In genomic region chr2:203533696-203534471, GRCh38 we compare ENCODE assay signal across 8 cellular contexts. TPM values are rescaled to one million over a fixed set of nuclear protein-coding genes. Genes with fewer than 3 reads are reported as not detected.
DNase-seq lines count a peak whose midpoint lies in the region; ATAC-seq and TF ChIP-seq lines count a peak whose summit lies in the region.

No MANE protein-coding gene starts in this region.

- H3K27me3 ChIP-seq in dorsolateral prefrontal cortex = no peaks in the 10 kb centered on the region

- no peak for TF ChIP-seq CTCF in dorsolateral prefrontal cortex (IDR thresholded peaks at IDR 0.05 in 54 of 56, conservative IDR thresholded peaks at IDR 0.05 in 2 of 56; ENCODE audit: low read depth in 1 of 56, partially characterized antibody in 56 of 56)

- peak overlapping the region; percentile 59 to 98 (median 87) for H3K4me3 ChIP-seq in dorsolateral prefrontal cortex

- peaks cover 6% of the 10 kb centered on the region for H3K9me3 Mint-ChIP-seq in activated naive CD4-positive, alpha-beta T cell treated with anti-CD3 and anti-CD28 coated beads, Interleukin-2, amount 50 U/mL, for 24 hours

- H3K4me3 Mint-ChIP-seq in activated naive CD4-positive, alpha-beta T cell treated with anti-CD3 and anti-CD28 coated beads, Interleukin-2, amount 50 U/mL, for 24 hours = peak overlapping the region; percentile 97

- peak overlapping the region; percentile 30 for H3K27ac Mint-ChIP-seq in activated naive CD4-positive, alpha-beta T cell treated with anti-CD3 and anti-CD28 coated beads, Interleukin-2, amount 50 U/mL, for 24 hours

- H3K4me1 Mint-ChIP-seq in activated naive CD4-positive, alpha-beta T cell treated with anti-CD3 and anti-CD28 coated beads, Interleukin-2, amount 50 U/mL, for 24 hours = peaks cover 50% of the 10 kb centered on the region

- H3K36me3 Mint-ChIP-seq in activated naive CD4-positive, alpha-beta T cell treated with anti-CD3 and anti-CD28 coated beads, Interleukin-2, amount 50 U/mL, for 24 hours = peaks cover 2% of the 10 kb centered on the region

- no peak for ATAC-seq in GM19035 (IDR thresholded peaks at IDR 0.05; ENCODE audit: unreplicated experiment)

- peaks cover 8% of the 10 kb centered on the region for H3K27me3 Mint-ChIP-seq in activated naive CD4-positive, alpha-beta T cell treated with anti-CD3 and anti-CD28 coated beads, Interleukin-2, amount 50 U/mL, for 24 hours

- no peak for DNase-seq in activated naive CD4-positive, alpha-beta T cell treated with Interleukin-2 at 50 U/mL for 16 hours
- peak; percentile 53 for DNase-seq in RKO (ENCODE audit: low spot score)
- peak in 1 of 10 donors; percentile 6 for DNase-seq in dorsolateral prefrontal cortex
- peak; percentile 56 for DNase-seq in myocyte (ENCODE audit: low read depth)
- DNase-seq in ureter (ENCODE audit: low spot score) = no peak
- no peak for DNase-seq in GM19240 (ENCODE audit: insufficient read length, low spot score)

- intact Hi-C loops in dorsolateral prefrontal cortex (cut with DNase I) = no loop called here

- peak overlapping the region in 43 of 59 donors; percentile 1 to 97 (median 84) for H3K27ac ChIP-seq in dorsolateral prefrontal cortex

RNA-seq across cellular contexts. Expression of gene RAPH1, which starts 1.2 kb away (rescaled TPM):
- total RNA-seq in dorsolateral prefrontal cortex = 10 to 100 TPM; 17.3 to 71.2 (median 39.5) TPM
- 31.3 and 41.3 TPM in 2 replicates for total RNA-seq in myocyte
- 39.8 TPM for polyA plus RNA-seq in myocyte (2012)
- total RNA-seq in ureter = 71.6 TPM

Comparison
In these comparisons a context has a peak if more than half of its experiments do, and no peak if none do; other contexts are left out.
1. DNase-seq: peak in RKO (single experiment) and myocyte (single experiment); none in activated naive CD4-positive, alpha-beta T cell treated with Interleukin-2 at 50 U/mL for 16 hours (single experiment), ureter (single experiment) and GM19240 (single experiment).